In the genomic region with DNA sequence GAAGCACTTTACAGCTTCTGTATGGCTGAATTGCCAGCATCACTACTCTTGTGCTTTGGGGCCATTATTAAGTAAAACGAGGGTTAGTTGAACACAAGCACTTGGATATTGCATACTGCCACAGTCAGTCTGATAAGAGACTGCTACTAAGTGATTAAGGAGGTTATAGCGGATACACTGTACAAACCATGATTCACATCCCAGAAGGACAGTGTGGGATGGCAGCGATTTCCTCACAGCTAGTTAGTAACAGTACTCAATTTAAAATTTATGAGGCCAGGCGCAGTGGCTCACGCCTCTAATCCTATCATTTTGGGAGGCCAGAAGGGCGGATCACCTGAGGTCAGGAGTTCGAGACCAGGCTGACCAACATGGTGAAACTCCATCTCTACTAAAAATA, we compare ENCODE assay signal across 13 cellular contexts. TPM values are rescaled to one million over a fixed set of nuclear protein-coding genes. Genes with fewer than 3 reads are reported as not detected.
DNase-seq lines count a peak whose midpoint lies in the region; ATAC-seq and TF ChIP-seq lines count a peak whose summit lies in the region.
"Had no signal": no experiment of that assay in that cellular context is flagged by ENCODE, and none has a peak within 500 bp of the region (broad histone marks: within the 10 kb centered on the region; RNA-seq: fewer than 3 reads in every experiment).

No MANE protein-coding gene starts in this region.

- H3K9ac ChIP-seq in H9 (ENCODE audit: extremely low read depth, insufficient read length, low read length) = no peak overlapping the region

- no CpG with 5 or more reads among the region's 7 CpGs for WGBS in H9 (ENCODE audit: extremely low coverage, insufficient read length, low lambda C conversion rate)

- H3K56ac ChIP-seq in H9 (ENCODE audit: insufficient read length, low read depth, low read length) = no peak overlapping the region

- H4K91ac ChIP-seq in H9 (ENCODE audit: insufficient read length, low read depth, low read length) = no peak overlapping the region

- no peaks in the 10 kb centered on the region for H4K20me1 ChIP-seq in H9 (ENCODE audit: control insufficient read depth, insufficient read depth, insufficient read length)

- no peaks in the 10 kb centered on the region for H3K9me3 ChIP-seq in H9 (ENCODE audit: control insufficient read depth, low read depth, low read length)
- H3K9me3 ChIP-seq: thyroid gland had no signal

- H3K27me3 Mint-ChIP-seq in H9 (ENCODE audit: low read depth) = no peaks in the 10 kb centered on the region

- no peak overlapping the region for H2BK5ac ChIP-seq in H9 (ENCODE audit: insufficient read length, low read length)

- no peak overlapping the region for H2AK5ac ChIP-seq in H9 (ENCODE audit: insufficient read length, low read length)

- H3K27ac ChIP-seq in H9 (ENCODE audit: insufficient read length, low read depth, low read length) = no peak overlapping the region
- H3K27ac ChIP-seq in foreskin keratinocyte = no peak overlapping the region
- H3K27ac ChIP-seq: SK-N-MC, thyroid gland, WERI-Rb-1 had no signal

- H3K4me1 ChIP-seq in H9 (ENCODE audit: insufficient read depth, low read length) (no peaks in the 10 kb centered on the region), foreskin keratinocyte (no peaks in the 10 kb centered on the region)

- H3K9me3 Mint-ChIP-seq in H9 = no peaks in the 10 kb centered on the region
- H3K9me3 Mint-ChIP-seq: activated naive CD4-positive, alpha-beta T cell treated with anti-CD3 and anti-CD28 coated beads, Interleukin-2, amount 50 U/mL, for 72 hours had no signal

- ATAC-seq in esophagus mucosa (no peak), foreskin keratinocyte (no peak)
- ATAC-seq: activated naive CD4-positive, alpha-beta T cell treated with anti-CD3 and anti-CD28 coated beads, Interleukin-2, amount 50 U/mL, for 72 hours had no signal

- peak; percentile 34 for DNase-seq in Ammon's horn (ENCODE audit: low spot score)
- no peak for DNase-seq in H9
- peak; percentile 95 for DNase-seq in amniotic epithelial cell (ENCODE audit: low read depth)
- peak; percentile 33 for DNase-seq in left kidney (ENCODE audit: low read depth, low spot score)
- no peak for DNase-seq in NCI-H2171 (lab: John Stamatoyannopoulos, UW)
- no peak for DNase-seq in NCI-H2196 treated with DMSO at 0.1 percent for 48 hours (lab: John Stamatoyannopoulos, UW; ENCODE audit: unreplicated experiment)
- no peak for DNase-seq in foreskin keratinocyte
- DNase-seq: MM.1S, thyroid gland, WERI-Rb-1 had no signal

- TF ChIP-seq CTCF in H9 (conservative IDR thresholded peaks at IDR 0.05) (no peak), foreskin keratinocyte (conservative IDR thresholded peaks at IDR 0.05) (no peak)

- H2BK120ac ChIP-seq in H9 (ENCODE audit: low read depth, low read length, poor library complexity, severe bottlenecking) = no peak overlapping the region

- H3T11ph ChIP-seq in H9 (ENCODE audit: low read length) = no peak overlapping the region

- no peaks in the 10 kb centered on the region for H3K79me1 ChIP-seq in H9 (ENCODE audit: insufficient read depth, low read depth, low read length, poor library complexity, severe bottlenecking)

- no peak overlapping the region for H3K14ac ChIP-seq in H9 (ENCODE audit: insufficient read depth, low read length)

- no peak overlapping the region for H3K4ac ChIP-seq in H9 (ENCODE audit: low read depth, low read length)

- no peak overlapping the region for H3K18ac ChIP-seq in H9 (ENCODE audit: insufficient read length, low read depth, low read length)

- H2AFZ ChIP-seq in H9 (ENCODE audit: low read length) = no peak overlapping the region

- H4K8ac ChIP-seq in H9 (replicated peaks; ENCODE audit: insufficient read length, low read depth, low read length) = no peak overlapping the region

- peak overlapping the region; percentile 18 for H3K4me2 ChIP-seq in H9 (ENCODE audit: insufficient read depth, insufficient read length, low read length)

- H3K4me1 Mint-ChIP-seq in H9 = peaks cover 29 to 30% of the 10 kb centered on the region in 2 experiments

- H2BK12ac ChIP-seq in H9 (ENCODE audit: insufficient read length, low read depth, low read length) = no peak overlapping the region

- no peak overlapping the region for H3K27ac Mint-ChIP-seq in H9

- peaks cover 0 to 3% (median 0%) of the 10 kb centered on the region in 3 experiments; a peak in 1 of 7 replicates for H3K36me3 Mint-ChIP-seq in H9 (ENCODE audit: insufficient read depth in 1 of 3, low read depth in 3 of 3)

- H3K23ac ChIP-seq in H9 (ENCODE audit: insufficient read length, low read depth, low read length) = no peak overlapping the region

- no peak overlapping the region for H2BK20ac ChIP-seq in H9 (ENCODE audit: low read depth, low read length, poor library complexity, severe bottlenecking)

- H3K79me2 ChIP-seq in H9 (ENCODE audit: insufficient read depth, low read length) = peaks cover 11% of the 10 kb centered on the region; the same call in 1 of the 2 replicates

- H2BK15ac ChIP-seq in H9 (ENCODE audit: low read depth, low read length) = no peak overlapping the region

- peak overlapping the region; percentile 26 to 67; a peak in 4 of 5 replicates for H3K4me3 Mint-ChIP-seq in H9

- peaks cover 15% of the 10 kb centered on the region for H3K23me2 ChIP-seq in H9 (ENCODE audit: insufficient read length, low read depth, low read length, poor library complexity, severe bottlenecking)

- H3K27me3 ChIP-seq in H9 (ENCODE audit: insufficient read depth, low read length) = no peaks in the 10 kb centered on the region
- H3K27me3 ChIP-seq in foreskin keratinocyte = no peaks in the 10 kb centered on the region
- H3K27me3 ChIP-seq: thyroid gland had no signal

- H4K5ac ChIP-seq in H9 (ENCODE audit: insufficient read length, low read depth, low read length) = no peak overlapping the region

RNA-seq across cellular contexts. Expression of a gene that starts 2.6 kb away (rescaled TPM):
- 15.2 and 17.3 TPM in 2 replicates for total RNA-seq in H9 (2021)
- total RNA-seq in esophagus mucosa = 22.7 TPM
- total RNA-seq in foreskin keratinocyte = 27.1 and 30.1 TPM in 2 replicates
- 6.5 and 6.7 TPM in 2 replicates for polyA plus RNA-seq in foreskin keratinocyte

Comparison
In these comparisons a context has a peak if more than half of its experiments do, and no peak if none do; other contexts are left out.
1. DNase-seq: peak in Ammon's horn (single experiment), amniotic epithelial cell (single experiment) and left kidney (single experiment); none in H9 (single experiment), NCI-H2171 (single experiment), NCI-H2196 treated with DMSO at 0.1 percent for 48 hours (single experiment) and foreskin keratinocyte (0 of 2).